Comparison of ENCODE assay signal across 18 cellular contexts in genomic region chr5:95043234-95043633, GRCh38.
DNase-seq lines count a peak whose midpoint lies in the region; ATAC-seq, FAIRE-seq and TF ChIP-seq lines count a peak whose summit lies in the region.
"Had no signal": no experiment of that assay in that cellular context is flagged by ENCODE, and none has a peak within 500 bp of the region (broad histone marks: within the 10 kb centered on the region; RNA-seq: fewer than 3 reads in every experiment).

No MANE protein-coding gene starts in this region.

- TF ChIP-seq POLR2A in GM12892 (IDR thresholded peaks at IDR 0.05; ENCODE audit: low read depth, low read length) (no peak), NB4 (IDR thresholded peaks at IDR 0.05; ENCODE audit: extremely low read depth, insufficient read length) (no peak), K562 (conservative IDR thresholded peaks at IDR 0.05) (no peak)

- no peak overlapping the region for H3K9ac ChIP-seq in K562 (ENCODE audit: insufficient read depth in 1 of 2, low read depth in 2 of 2, low read length in 2 of 2)

- H3K4me1 Mint-ChIP-seq in naive thymus-derived CD4-positive, alpha-beta T cell = peaks cover 0 to 8% (median 0%) of the 10 kb centered on the region in 7 donors
- H3K4me1 Mint-ChIP-seq in CD8-positive, alpha-beta memory T cell = no peaks in the 10 kb centered on the region

- H3K4me3 ChIP-seq in NB4 (ENCODE audit: low read depth, low read length) (no peak overlapping the region), K562 (no peak overlapping the region)
- H3K4me3 ChIP-seq in naive thymus-derived CD4-positive, alpha-beta T cell (ENCODE audit: low read length) = no peak overlapping the region
- H3K4me3 ChIP-seq in CD8-positive, alpha-beta memory T cell (ENCODE audit: low read length) = no peak overlapping the region
- H3K4me3 ChIP-seq: cardiac muscle cell, sigmoid colon had no signal

- DNase-seq in GM12892 (ENCODE audit: insufficient read length) (no peak), NB4 (ENCODE audit: low read depth) (peak; percentile 76), K562 (ENCODE audit: extremely low read depth in 1 of 4, low spot score in 3 of 4) (peak in 1 of 4 experiments; percentile 1), OCI-M2 (lab: John Stamatoyannopoulos, UW; ENCODE audit: unreplicated experiment) (no peak)
- no peak for DNase-seq in naive thymus-derived CD4-positive, alpha-beta T cell
- DNase-seq in effector CD8-positive, alpha-beta T cell (lab: John Stamatoyannopoulos, UW) = no peak
- DNase-seq in CD8-positive, alpha-beta memory T cell = no peak
- DNase-seq: activated T-cell treated with anti-CD3 and anti-CD28 coated beads, Interleukin-2, amount 50 U/mL, for 4 hours; BE2C; GOT3; natural killer cell; NCI-H1092; NCI-H748 treated with DMSO at 0.1 percent for 48 hours; SHP77 treated with DMSO at 0.1 percent for 48 hours; sigmoid colon; T-helper 9 cell had no signal

- no peak overlapping the region for H2AFZ ChIP-seq in K562 (ENCODE audit: low read depth, low read length)

- no TSS peak for BruUV-seq in K562 (replicated peaks; lab: Mats Ljungman, UMichigan)

- H3K9me3 ChIP-seq in K562 (replicated peaks; ENCODE audit: control insufficient read depth, insufficient read depth, low read depth, low read length) = no peaks in the 10 kb centered on the region
- no peaks in the 10 kb centered on the region for H3K9me3 ChIP-seq in naive thymus-derived CD4-positive, alpha-beta T cell (ENCODE audit: control insufficient read depth in 2 of 3, low read length in 3 of 3)
- no peaks in the 10 kb centered on the region for H3K9me3 ChIP-seq in CD8-positive, alpha-beta memory T cell (ENCODE audit: low read length)
- H3K9me3 ChIP-seq: BE2C, sigmoid colon had no signal

- no peak overlapping the region for H3K27ac Mint-ChIP-seq in naive thymus-derived CD4-positive, alpha-beta T cell
- H3K27ac Mint-ChIP-seq in CD8-positive, alpha-beta memory T cell = no peak overlapping the region
- H3K27ac Mint-ChIP-seq: natural killer cell had no signal

- H4K20me1 ChIP-seq in K562 (replicated peaks; ENCODE audit: control insufficient read depth, insufficient read depth, low read length) = no peaks in the 10 kb centered on the region

- no peaks in the 10 kb centered on the region for H3K9me1 ChIP-seq in K562 (ENCODE audit: control insufficient read depth, insufficient read depth, low read length)

- no peak for ATAC-seq in K562
- ATAC-seq in naive thymus-derived CD4-positive, alpha-beta T cell = peak; percentile 51
- ATAC-seq: activated T-cell treated with anti-CD3 and anti-CD28 coated beads, Interleukin-2, amount 50 U/mL, for 4 hours; natural killer cell had no signal

- intact Hi-C loops in K562 (cut with micrococcal nuclease) = no loop called here
- intact Hi-C loops in naive thymus-derived CD4-positive, alpha-beta T cell (cut with micrococcal nuclease) = no loop called here

- no peaks in the 10 kb centered on the region for H3K4me1 ChIP-seq in K562 (replicated peaks in 1 of 2; ENCODE audit: control insufficient read depth in 2 of 2, insufficient read depth in 2 of 2, low read length in 2 of 2)
- no peaks in the 10 kb centered on the region for H3K4me1 ChIP-seq in naive thymus-derived CD4-positive, alpha-beta T cell (ENCODE audit: control insufficient read depth in 2 of 2, insufficient read depth in 2 of 2, low read length in 2 of 2)
- no peaks in the 10 kb centered on the region for H3K4me1 ChIP-seq in CD8-positive, alpha-beta memory T cell (ENCODE audit: insufficient read depth, low read length)
- H3K4me1 ChIP-seq: BE2C had no signal

- POLR2A ChIA-PET in K562 (lab: Yijun Ruan, JAX) = no interaction called here
- POLR2A ChIA-PET in naive thymus-derived CD4-positive, alpha-beta T cell (lab: Charles Lee) = no interaction called here
- POLR2A ChIA-PET in CD8-positive, alpha-beta memory T cell (lab: Charles Lee) = no interaction called here

- FAIRE-seq in GM12892 (lab: Jason Lieb, UNC) (peak; percentile 42), K562 (lab: Jason Lieb, UNC) (no peak)
- FAIRE-seq: endometrium had no signal

- H3K79me2 ChIP-seq in K562 (ENCODE audit: control insufficient read depth, insufficient read depth, low read length) = no peaks in the 10 kb centered on the region

- in situ Hi-C loops in K562 (cut with MboI) = no loop called here

- no peaks in the 10 kb centered on the region for H3K36me3 ChIP-seq in K562 (ENCODE audit: control insufficient read depth, insufficient read depth, low read length)
- H3K36me3 ChIP-seq in naive thymus-derived CD4-positive, alpha-beta T cell (ENCODE audit: control insufficient read depth in 2 of 3, insufficient read depth in 3 of 3, low read length in 3 of 3) = no peaks in the 10 kb centered on the region
- no peaks in the 10 kb centered on the region for H3K36me3 ChIP-seq in CD8-positive, alpha-beta memory T cell (ENCODE audit: insufficient read depth, low read length)
- H3K36me3 ChIP-seq: BE2C, cardiac muscle cell, sigmoid colon had no signal

- no peaks in the 10 kb centered on the region for H3K27me3 ChIP-seq in K562 (ENCODE audit: control insufficient read depth in 2 of 2, insufficient read depth in 2 of 2, low read length in 2 of 2)
- H3K27me3 ChIP-seq in naive thymus-derived CD4-positive, alpha-beta T cell (ENCODE audit: control insufficient read depth in 2 of 2, insufficient read depth in 2 of 2, low read length in 2 of 2) = no peaks in the 10 kb centered on the region
- no peaks in the 10 kb centered on the region for H3K27me3 ChIP-seq in CD8-positive, alpha-beta memory T cell (ENCODE audit: insufficient read depth, low read length, poor library complexity, severe bottlenecking)
- H3K27me3 ChIP-seq: BE2C, cardiac muscle cell, sigmoid colon had no signal

- TF ChIP-seq CTCF in NB4 (IDR thresholded peaks at IDR 0.05; ENCODE audit: low read depth, low read length) (no peak), K562 (IDR thresholded peaks at IDR 0.05 in 2 of 3, conservative IDR thresholded peaks at IDR 0.05 in 1 of 3; ENCODE audit: insufficient read depth in 2 of 3, low read depth in 1 of 3, low read length in 3 of 3) (no peak)

- H3K27me3 Mint-ChIP-seq in naive thymus-derived CD4-positive, alpha-beta T cell = peaks cover 0 to 4% (median 0%) of the 10 kb centered on the region in 5 donors
- no peaks in the 10 kb centered on the region for H3K27me3 Mint-ChIP-seq in CD8-positive, alpha-beta memory T cell

- H3K9me3 Mint-ChIP-seq in naive thymus-derived CD4-positive, alpha-beta T cell = no peaks in the 10 kb centered on the region
- H3K9me3 Mint-ChIP-seq in CD8-positive, alpha-beta memory T cell = peaks cover 0 to 4% (median 0%) of the 10 kb centered on the region in 5 donors

- no peak overlapping the region for H3K27ac ChIP-seq in K562 (ENCODE audit: extremely low read depth, low read depth, low read length)
- H3K27ac ChIP-seq in naive thymus-derived CD4-positive, alpha-beta T cell (ENCODE audit: low read depth, low read length) = no peak overlapping the region
- no peak overlapping the region for H3K27ac ChIP-seq in CD8-positive, alpha-beta memory T cell (ENCODE audit: low read depth, low read length)
- H3K27ac ChIP-seq: cardiac muscle cell, sigmoid colon had no signal

- H3K36me3 Mint-ChIP-seq in naive thymus-derived CD4-positive, alpha-beta T cell = no peaks in the 10 kb centered on the region
- no peaks in the 10 kb centered on the region for H3K36me3 Mint-ChIP-seq in CD8-positive, alpha-beta memory T cell
- H3K36me3 Mint-ChIP-seq: natural killer cell had no signal

- TF ChIP-seq EP300 in K562 (IDR thresholded peaks at IDR 0.05; ENCODE audit: low read length) = no peak

- no peak overlapping the region for H3K4me2 ChIP-seq in K562 (ENCODE audit: insufficient read depth, low read length)

- TF ChIP-seq RAD21 in K562 (CRISPR knock-in tag; conservative IDR thresholded peaks at IDR 0.05 in 1 of 2, IDR thresholded peaks at IDR 0.05 in 1 of 2) = no peak

- H3K4me3 Mint-ChIP-seq in naive thymus-derived CD4-positive, alpha-beta T cell = no peak overlapping the region
- H3K4me3 Mint-ChIP-seq in CD8-positive, alpha-beta memory T cell = no peak overlapping the region
- H3K4me3 Mint-ChIP-seq: activated T-cell treated with anti-CD3 and anti-CD28 coated beads, Interleukin-2, amount 50 U/mL, for 4 hours; natural killer cell had no signal

- CTCF ChIA-PET in K562 (lab: Yijun Ruan, JAX; ENCODE audit: low intra/inter-chr PET ratio) = no interaction called here
- CTCF ChIA-PET in naive thymus-derived CD4-positive, alpha-beta T cell (lab: Charles Lee) = no interaction called here
- CTCF ChIA-PET in CD8-positive, alpha-beta memory T cell (lab: Charles Lee) = no interaction called here

TF ChIP-seq in K562, 482 proteins besides CTCF, POLR2A, EP300 and RAD21:
- peak; percentile 69; the same call in 1 of the 2 replicates for TF ChIP-seq SPI1 (IDR thresholded peaks at IDR 0.05; ENCODE audit: borderline replicate concordance, low read depth, low read length)
- TF ChIP-seq KDM2B (CRISPR knock-in tag; IDR thresholded peaks at IDR 0.05) = no peak
TF ChIP-seq in K562: peak in this region for 1.
